In the genomic region with DNA sequence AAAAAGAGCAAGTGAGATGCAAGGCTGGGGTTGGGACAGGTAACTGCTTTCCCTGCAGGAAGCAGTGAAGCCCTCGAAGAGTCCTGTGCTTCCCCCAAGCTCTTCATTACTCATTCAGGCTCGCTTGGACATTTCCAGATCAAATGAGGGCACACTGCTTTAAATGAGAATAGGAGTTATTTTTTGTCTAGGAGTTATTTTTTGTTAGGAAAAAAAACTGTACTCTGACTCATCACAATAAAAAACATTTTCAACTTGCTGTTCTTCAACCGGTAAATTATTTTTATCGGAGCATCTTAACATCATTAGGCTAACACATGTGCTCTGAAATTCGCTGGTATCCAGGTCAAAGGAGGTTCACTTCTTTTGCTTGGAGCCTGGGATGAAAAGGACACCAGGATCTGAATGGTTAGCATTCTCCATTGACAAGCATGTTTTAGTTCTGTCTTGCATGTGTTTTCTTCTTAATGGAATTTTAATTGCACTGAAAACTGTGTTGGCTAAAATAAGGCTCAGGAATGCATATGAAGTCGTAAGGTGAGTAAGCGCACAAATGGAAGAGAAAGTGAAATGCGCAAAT, we compare ENCODE assay signal across 23 cellular contexts.
DNase-seq lines count a peak whose midpoint lies in the region; ATAC-seq, FAIRE-seq and TF ChIP-seq lines count a peak whose summit lies in the region.
"Had no signal": no experiment of that assay in that cellular context is flagged by ENCODE, and none has a peak within 500 bp of the region (broad histone marks: within the 10 kb centered on the region; RNA-seq: fewer than 3 reads in every experiment).

No MANE protein-coding gene starts in this region.

- DNase-seq in BJ (ENCODE audit: low read depth) (peak; percentile 54), HFFc6 (peak; percentile 34), fibroblast of mammary gland (ENCODE audit: low read depth) (peak; percentile 36), pancreas (no peak)
- no peak for DNase-seq in activated naive CD4-positive, alpha-beta T cell treated with anti-CD3 and anti-CD28 coated beads, Interleukin-2, amount 10 ng/mL, durations not matched to agents 7 days and 5 days
- no peak for DNase-seq in activated CD4-positive, alpha-beta T cell treated with anti-CD3 and anti-CD28 coated beads for 1 hour
- no peak for DNase-seq in activated naive CD4-positive, alpha-beta T cell treated with Interleukin-2 at 50 U/mL for 16 hours
- DNase-seq: activated CD4-positive, alpha-beta T cell treated with anti-CD3 and anti-CD28 coated beads, Interleukin-2, amount 10 ng/mL, durations not matched to agents 7 days and 5 days; activated gamma-delta T cell treated with Interleukin-2 at 50 U/mL for 16 hours; AML-193; aorta; COR-L47; NCI-H524 treated with DMSO at 0.1 percent for 48 hours; nephron progenitor cell; stimulated activated CD8-positive, alpha-beta memory T cell treated with anti-CD3 and anti-CD28 coated beads, Interleukin-4, amount 100 ng/mL, for 48 hours; substantia nigra; T-helper 1 cell had no signal

- POLR2A ChIA-PET in BJ (lab: Charles Lee) = no interaction called here

- intact Hi-C loops in pancreas (cut with DNase I) = loop anchor here in 2 of 3 donors (5.0 to 10.0 kb wide), 2 partner anchors 213 to 215 kb away; no protein-coding TSS in a partner anchor

- peak overlapping the region; percentile 71 for H3K27ac Mint-ChIP-seq in HFFc6
- no peak overlapping the region for H3K27ac Mint-ChIP-seq in activated naive CD4-positive, alpha-beta T cell treated with anti-CD3 and anti-CD28 coated beads, Interleukin-2, amount 10 ng/mL, durations not matched to agents 7 days and 5 days
- H3K27ac Mint-ChIP-seq: activated CD4-positive, alpha-beta T cell treated with anti-CD3 and anti-CD28 coated beads, Interleukin-2, amount 10 ng/mL, durations not matched to agents 7 days and 5 days; GM23338; nephron progenitor cell; progenitor cell of endocrine pancreas had no signal

- no peak for ATAC-seq in pancreas
- ATAC-seq: GM12878, GM23338 had no signal

- peak overlapping the region; percentile 6 for H3K4me3 ChIP-seq in BJ (ENCODE audit: low read depth, low read length)
- no peak overlapping the region for H3K4me3 ChIP-seq in fibroblast of mammary gland (ENCODE audit: control insufficient read depth, low read depth, low read length)
- no peak overlapping the region for H3K4me3 ChIP-seq in skin epidermis
- H3K4me3 ChIP-seq in pancreas = no peak overlapping the region
- H3K4me3 ChIP-seq: GM12878, GM23338 had no signal

- TF ChIP-seq CTCF in BJ (IDR thresholded peaks at IDR 0.05; ENCODE audit: insufficient read depth, low read depth, low read length) = no peak
- TF ChIP-seq CTCF in HFFc6 (IDR thresholded peaks at IDR 0.05) = no peak
- no peak for TF ChIP-seq CTCF in fibroblast of mammary gland (conservative IDR thresholded peaks at IDR 0.05; ENCODE audit: control insufficient read depth, insufficient read depth, low read depth, low read length)
- TF ChIP-seq CTCF in pancreas (IDR thresholded peaks at IDR 0.05) = no peak

- no peaks in the 10 kb centered on the region for H3K36me3 Mint-ChIP-seq in HFFc6 (ENCODE audit: low read depth)
- H3K36me3 Mint-ChIP-seq in activated naive CD4-positive, alpha-beta T cell treated with anti-CD3 and anti-CD28 coated beads, Interleukin-2, amount 10 ng/mL, durations not matched to agents 7 days and 5 days = no peaks in the 10 kb centered on the region

- no peaks in the 10 kb centered on the region for H3K9me3 Mint-ChIP-seq in HFFc6
- H3K9me3 Mint-ChIP-seq in activated naive CD4-positive, alpha-beta T cell treated with anti-CD3 and anti-CD28 coated beads, Interleukin-2, amount 10 ng/mL, durations not matched to agents 7 days and 5 days = no peaks in the 10 kb centered on the region
- H3K9me3 Mint-ChIP-seq: activated CD4-positive, alpha-beta T cell treated with anti-CD3 and anti-CD28 coated beads, Interleukin-2, amount 10 ng/mL, durations not matched to agents 7 days and 5 days; central memory CD8-positive, alpha-beta T cell had no signal

- FAIRE-seq in pancreas (lab: Jason Lieb, UNC) = no peak
- FAIRE-seq: GM12878, GM19239 had no signal

- H3K4me1 ChIP-seq in pancreas = peaks cover 0 to 6% (median 0%) of the 10 kb centered on the region in 3 donors

- no peaks in the 10 kb centered on the region for H3K9me3 ChIP-seq in pancreas

- no peaks in the 10 kb centered on the region for H3K36me3 ChIP-seq in BJ (ENCODE audit: control insufficient read depth, insufficient read depth, low read length)
- H3K36me3 ChIP-seq in pancreas = no peaks in the 10 kb centered on the region

- H3K4me1 Mint-ChIP-seq in HFFc6 (ENCODE audit: low read depth) = peaks cover 16% of the 10 kb centered on the region
- peaks cover 2% of the 10 kb centered on the region for H3K4me1 Mint-ChIP-seq in activated naive CD4-positive, alpha-beta T cell treated with anti-CD3 and anti-CD28 coated beads, Interleukin-2, amount 10 ng/mL, durations not matched to agents 7 days and 5 days

- CTCF ChIA-PET in BJ (lab: Yijun Ruan, JAX) = interaction anchor here (0.7 to 8.5 kb wide), 2 partner anchors 16 to 212 kb away, joined by 3 to 91 read pairs; no protein-coding TSS in a partner anchor
- CTCF ChIA-PET in activated naive CD4-positive, alpha-beta T cell treated with anti-CD3 and anti-CD28 coated beads, Interleukin-2, amount 10 ng/mL, durations not matched to agents 7 days and 5 days (lab: Charles Lee) = no interaction called here

- peak overlapping the region in 16 of 21 experiments; percentile 8 to 85 (median 56) for H3K27ac ChIP-seq in skin epidermis
- no peak overlapping the region for H3K27ac ChIP-seq in pancreas

- peaks cover 6% of the 10 kb centered on the region for H3K27me3 Mint-ChIP-seq in HFFc6 (ENCODE audit: insufficient read depth)
- H3K27me3 Mint-ChIP-seq in activated naive CD4-positive, alpha-beta T cell treated with anti-CD3 and anti-CD28 coated beads, Interleukin-2, amount 10 ng/mL, durations not matched to agents 7 days and 5 days = peaks cover 8% of the 10 kb centered on the region
- H3K27me3 Mint-ChIP-seq: activated CD4-positive, alpha-beta T cell treated with anti-CD3 and anti-CD28 coated beads, Interleukin-2, amount 10 ng/mL, durations not matched to agents 7 days and 5 days had no signal

- 85 to 91% methylated on average over 8 of the region's 8 CpGs for WGBS in pancreas, 2 donors

- peak overlapping the region; percentile 87 for H3K4me3 Mint-ChIP-seq in HFFc6
- no peak overlapping the region for H3K4me3 Mint-ChIP-seq in activated naive CD4-positive, alpha-beta T cell treated with anti-CD3 and anti-CD28 coated beads, Interleukin-2, amount 10 ng/mL, durations not matched to agents 7 days and 5 days
- H3K4me3 Mint-ChIP-seq: activated CD4-positive, alpha-beta T cell treated with anti-CD3 and anti-CD28 coated beads, Interleukin-2, amount 10 ng/mL, durations not matched to agents 7 days and 5 days; central memory CD8-positive, alpha-beta T cell; GM23338; nephron progenitor cell had no signal

- H3K27me3 ChIP-seq in BJ (ENCODE audit: control insufficient read depth, insufficient read depth, low read length) (no peaks in the 10 kb centered on the region), pancreas (no peaks in the 10 kb centered on the region)

Comparison
In these comparisons a context has a peak if more than half of its experiments do, and no peak if none do; other contexts are left out.
1. DNase-seq: peak in BJ (single experiment), HFFc6 (single experiment) and fibroblast of mammary gland (single experiment); none in activated naive CD4-positive, alpha-beta T cell treated with anti-CD3 and anti-CD28 coated beads, Interleukin-2, amount 10 ng/mL, durations not matched to agents 7 days and 5 days (single experiment), pancreas (0 of 6), activated CD4-positive, alpha-beta T cell treated with anti-CD3 and anti-CD28 coated beads for 1 hour (single experiment) and activated naive CD4-positive, alpha-beta T cell treated with Interleukin-2 at 50 U/mL for 16 hours (single experiment).
2. H3K27ac ChIP-seq: peak in skin epidermis (16 of 21); none in pancreas (0 of 4).